ENCODE assay signal across 13 cellular contexts in genomic region chr21:45236481-45236880, GRCh38. TPM values are rescaled to one million over a fixed set of nuclear protein-coding genes. Genes with fewer than 3 reads are reported as not detected.
DNase-seq lines count a peak whose midpoint lies in the region; ATAC-seq, FAIRE-seq and TF ChIP-seq lines count a peak whose summit lies in the region.
"Had no signal": no experiment of that assay in that cellular context is flagged by ENCODE, and none has a peak within 500 bp of the region (broad histone marks: within the 10 kb centered on the region; RNA-seq: fewer than 3 reads in every experiment).

No MANE protein-coding gene starts in this region.

- H2AFZ ChIP-seq in HepG2 (ENCODE audit: low read length) (no peak overlapping the region), smooth muscle cell (ENCODE audit: low read depth) (no peak overlapping the region)

- H3K9me3 ChIP-seq in HepG2 (ENCODE audit: low read length) (no peaks in the 10 kb centered on the region), right lobe of liver (no peaks in the 10 kb centered on the region), smooth muscle cell (replicated peaks; ENCODE audit: low read depth) (no peaks in the 10 kb centered on the region)

- H3K9ac ChIP-seq in HepG2 (ENCODE audit: insufficient read depth, low read depth, low read length) (no peak overlapping the region), smooth muscle cell (ENCODE audit: low read depth) (no peak overlapping the region)

- H3K36me3 Mint-ChIP-seq in activated T-helper 17 cell treated with anti-CD3 and anti-CD28 coated beads, Interleukin-2, amount 50 U/mL, for 72 hours (ENCODE audit: low read depth), result no peaks in the 10 kb centered on the region

- in situ Hi-C loops in HepG2 (cut with HindIII; ENCODE audit: extremely low pct_ligation_motif_present, low pct_unique_long_range_greater_than_20kb), result no loop called here

- H3K4me1 ChIP-seq in HepG2 (ENCODE audit: insufficient read depth, low read length), result no peaks in the 10 kb centered on the region
- H3K4me1 ChIP-seq in right lobe of liver, result no peaks in the 10 kb centered on the region
- no peaks in the 10 kb centered on the region for H3K4me1 ChIP-seq in smooth muscle cell (ENCODE audit: low read depth)
- H3K4me1 ChIP-seq: gastrocnemius medialis had no signal

- TF ChIP-seq EP300 in HepG2 (IDR thresholded peaks at IDR 0.05; ENCODE audit: low read depth in 2 of 2, low read length in 2 of 2), result no peak
- TF ChIP-seq EP300 in HepG2 (CRISPR knock-in tag; IDR thresholded peaks at IDR 0.05; ENCODE audit: borderline replicate concordance), result no peak

- BruUV-seq in HepG2 (replicated peaks; lab: Mats Ljungman, UMichigan), result no TSS peak

- no peak overlapping the region for H3K4me3 Mint-ChIP-seq in activated T-helper 17 cell treated with anti-CD3 and anti-CD28 coated beads, Interleukin-2, amount 50 U/mL, for 72 hours
- H3K4me3 Mint-ChIP-seq: stimulated activated naive CD8-positive, alpha-beta T cell treated with anti-CD3 and anti-CD28 coated beads, Interleukin-15, Interleukin-2, amounts not matched to agents 100 ng/mL and 50 ng/mL, for 24 hours had no signal

- H3K27me3 ChIP-seq in HepG2 (ENCODE audit: control insufficient read depth in 1 of 2, insufficient read depth in 2 of 2, low read length in 2 of 2), result peaks cover 0 to 12% of the 10 kb centered on the region in 2 experiments; a peak in 2 of 5 replicates
- no peaks in the 10 kb centered on the region for H3K27me3 ChIP-seq in right lobe of liver
- H3K27me3 ChIP-seq in smooth muscle cell (ENCODE audit: low read depth), result no peaks in the 10 kb centered on the region

- POLR2A ChIA-PET in HepG2 (lab: Yijun Ruan, JAX), result no interaction called here

- CTCF ChIA-PET in HepG2 (lab: Yijun Ruan, JAX; ENCODE audit: low intra/inter-chr PET ratio, low total read pairs), result no interaction called here

- H4K20me1 ChIP-seq in HepG2 (ENCODE audit: insufficient read depth, low read length) (no peaks in the 10 kb centered on the region), smooth muscle cell (ENCODE audit: low read depth) (no peaks in the 10 kb centered on the region)

- TF ChIP-seq RAD21 in HepG2 (CRISPR knock-in tag; IDR thresholded peaks at IDR 0.05), result no peak

- H3K36me3 ChIP-seq in HepG2 (replicated peaks in 1 of 2; ENCODE audit: control insufficient read depth in 1 of 2, insufficient read depth in 2 of 2, low read length in 2 of 2), result no peaks in the 10 kb centered on the region
- H3K36me3 ChIP-seq in right lobe of liver, result no peaks in the 10 kb centered on the region
- H3K36me3 ChIP-seq in smooth muscle cell (ENCODE audit: low read depth), result no peaks in the 10 kb centered on the region
- H3K36me3 ChIP-seq: gastrocnemius medialis had no signal

- no peak overlapping the region for H3K4me3 ChIP-seq in HepG2 (replicated peaks in 1 of 3; ENCODE audit: insufficient read depth in 1 of 3, low read depth in 2 of 3, low read length in 3 of 3)
- no peak overlapping the region for H3K4me3 ChIP-seq in right lobe of liver
- no peak overlapping the region for H3K4me3 ChIP-seq in NB4 (ENCODE audit: low read depth, low read length)
- no peak overlapping the region for H3K4me3 ChIP-seq in smooth muscle cell
- H3K4me3 ChIP-seq: gastrocnemius medialis had no signal

- intact Hi-C loops in HepG2 (cut with micrococcal nuclease; ENCODE audit: unreplicated experiment) (no loop called here), right lobe of liver (cut with DNase I) (no loop called here)

- DNase-seq in HepG2 (ENCODE audit: low spot score) (no peak), right lobe of liver (no peak), NB4 (ENCODE audit: low read depth) (peak; percentile 48), smooth muscle cell (lab: John Stamatoyannopoulos, UW; ENCODE audit: unreplicated experiment) (no peak), GM19238 (ENCODE audit: insufficient read length, low spot score) (no peak)
- DNase-seq: activated CD8-positive, alpha-beta memory T cell treated with anti-CD3 and anti-CD28 coated beads for 24 hours; effector CD4-positive, alpha-beta T cell; gastrocnemius medialis; stimulated activated CD4-positive, alpha-beta T cell treated with anti-CD3 and anti-CD28 coated beads, Interleukin-4, amount 100 ng/mL, for 4 hours had no signal

- peak; percentile 35 for TF ChIP-seq CTCF in HepG2 (CRISPR knock-in tag; IDR thresholded peaks at IDR 0.05)
- no peak for TF ChIP-seq CTCF in right lobe of liver (IDR thresholded peaks at IDR 0.05)
- peak; percentile 19 for TF ChIP-seq CTCF in NB4 (IDR thresholded peaks at IDR 0.05; ENCODE audit: low read depth, low read length)
- TF ChIP-seq CTCF in smooth muscle cell (IDR thresholded peaks at IDR 0.05; ENCODE audit: borderline replicate concordance, insufficient read depth, poor library complexity, severe bottlenecking), result no peak

- H3K79me2 ChIP-seq in HepG2 (ENCODE audit: insufficient read depth, low read length) (no peaks in the 10 kb centered on the region), smooth muscle cell (ENCODE audit: low read depth) (no peaks in the 10 kb centered on the region)

- peaks cover 3% of the 10 kb centered on the region for H3K27me3 Mint-ChIP-seq in activated T-helper 17 cell treated with anti-CD3 and anti-CD28 coated beads, Interleukin-2, amount 50 U/mL, for 72 hours

- H3K27ac Mint-ChIP-seq in activated T-helper 17 cell treated with anti-CD3 and anti-CD28 coated beads, Interleukin-2, amount 50 U/mL, for 72 hours, result no peak overlapping the region
- H3K27ac Mint-ChIP-seq: stimulated activated naive CD8-positive, alpha-beta T cell treated with anti-CD3 and anti-CD28 coated beads, Interleukin-15, Interleukin-2, amounts not matched to agents 100 ng/mL and 50 ng/mL, for 24 hours had no signal

- no peak for FAIRE-seq in HepG2 (lab: Jason Lieb, UNC)

- TF ChIP-seq POLR2A in HepG2 (IDR thresholded peaks at IDR 0.05; ENCODE audit: insufficient read depth in 1 of 2, low read depth in 2 of 2, low read length in 2 of 2) (no peak), right lobe of liver (IDR thresholded peaks at IDR 0.05) (no peak), NB4 (IDR thresholded peaks at IDR 0.05; ENCODE audit: extremely low read depth, insufficient read length) (no peak)

- peaks cover 7% of the 10 kb centered on the region for H3K4me1 Mint-ChIP-seq in activated T-helper 17 cell treated with anti-CD3 and anti-CD28 coated beads, Interleukin-2, amount 50 U/mL, for 72 hours

- H3K4me2 ChIP-seq in HepG2 (ENCODE audit: low read depth, low read length) (no peak overlapping the region), smooth muscle cell (no peak overlapping the region)

- H3K27ac ChIP-seq in HepG2 (ENCODE audit: extremely low read length, insufficient read depth, low read length) (no peak overlapping the region), right lobe of liver (no peak overlapping the region), smooth muscle cell (ENCODE audit: low read depth) (no peak overlapping the region)
- H3K27ac ChIP-seq: gastrocnemius medialis had no signal

- no peaks in the 10 kb centered on the region for H3K9me3 Mint-ChIP-seq in activated T-helper 17 cell treated with anti-CD3 and anti-CD28 coated beads, Interleukin-2, amount 50 U/mL, for 72 hours
- H3K9me3 Mint-ChIP-seq: stimulated activated naive CD8-positive, alpha-beta T cell treated with anti-CD3 and anti-CD28 coated beads, Interleukin-15, Interleukin-2, amounts not matched to agents 100 ng/mL and 50 ng/mL, for 24 hours had no signal

- H3F3A ChIP-seq in smooth muscle cell (ENCODE audit: low read depth), result no peaks in the 10 kb centered on the region

- ATAC-seq in HepG2 (peak; percentile 85), right lobe of liver (no peak), GM18909 (IDR thresholded peaks at IDR 0.05; ENCODE audit: poor library complexity, unreplicated experiment) (no peak), HG02938 (IDR thresholded peaks at IDR 0.05; ENCODE audit: unreplicated experiment) (no peak)
- peak; percentile 31 for ATAC-seq in activated T-helper 17 cell treated with anti-CD3 and anti-CD28 coated beads, Interleukin-2, amount 50 U/mL, for 72 hours (replicated peaks)
- ATAC-seq: gastrocnemius medialis had no signal

- 6% methylated on average over 2 of the region's 2 CpGs for WGBS in HepG2 (ENCODE audit: low lambda C conversion rate)
- WGBS in right lobe of liver (ENCODE audit: insufficient coverage, low coverage, low lambda C conversion rate, missing lambda C conversion rate), result 65% methylated on average over 2 of the region's 2 CpGs
- 79% methylated on average over 2 of the region's 2 CpGs for WGBS in smooth muscle cell (ENCODE audit: low lambda C conversion rate)

TF ChIP-seq in HepG2, 621 proteins besides CTCF, POLR2A, EP300 and RAD21:
- no peak for TF ChIP-seq ZNF207 (IDR thresholded peaks at IDR 0.05; ENCODE audit: borderline replicate concordance)
- TF ChIP-seq ARNT (IDR thresholded peaks at IDR 0.05), result no peak
- TF ChIP-seq STAG1 (CRISPR knock-in tag; IDR thresholded peaks at IDR 0.05), result peak; percentile 33
- no peak for TF ChIP-seq RFX1 (IDR thresholded peaks at IDR 0.05)
- TF ChIP-seq ZNF383 (CRISPR knock-in tag; IDR thresholded peaks at IDR 0.05; ENCODE audit: borderline replicate concordance), result no peak

RNA-seq across cellular contexts. Expression of gene POFUT2, which starts 51.2 kb away (rescaled TPM):
- total RNA-seq in HepG2 (2016; rRNA removed; fragmentation: Illumina TruSeq; extraction: Trizol) (9.8 and 24.0 TPM in 2 replicates), right lobe of liver (10 to 100 TPM; 10.5 to 22.0 (median 13.7) TPM), smooth muscle cell (32.1 and 58.3 TPM in 2 replicates)
- 2.9 and 4.1 TPM in 2 replicates for total RNA-seq in HepG2 (2016; cell fraction: cytosol; rRNA removed; fragmentation: Illumina TruSeq; extraction: Trizol; ENCODE audit: low read depth)
- 8.5 and 20.1 TPM in 2 replicates for total RNA-seq in HepG2 (2016; cell fraction: insoluble cytoplasmic fraction; rRNA removed; fragmentation: Illumina TruSeq; extraction: Trizol)
- total RNA-seq in HepG2 (2016; cell fraction: membrane; rRNA removed; fragmentation: Illumina TruSeq; extraction: Trizol), result 7.7 and 7.9 TPM in 2 replicates
- 29.0 and 30.4 TPM in 2 replicates for total RNA-seq in HepG2 (2016; cell fraction: nucleus; rRNA removed; fragmentation: Illumina TruSeq; extraction: Trizol)
- polyA plus RNA-seq in HepG2 (2011; rRNA removed) (21.7 and 22.8 TPM in 2 replicates), smooth muscle cell (69.6 and 70.0 TPM in 2 replicates)
- 14.9 and 16.0 TPM in 2 replicates for polyA plus RNA-seq in HepG2 (2011; cell fraction: cytosol; rRNA removed)
- 67.0 and 84.3 TPM in 2 replicates for polyA plus RNA-seq in HepG2 (2011; cell fraction: nucleus; rRNA removed)
- 25.3 and 34.5 TPM in 2 replicates for polyA plus RNA-seq in HepG2 (2012)
- 3.3 and 3.7 TPM in 2 replicates for polyA plus RNA-seq in HepG2 (2016; cell fraction: cytosol; fragmentation: Illumina TruSeq; extraction: Trizol; ENCODE audit: low read depth)
- polyA plus RNA-seq in HepG2 (2016; cell fraction: insoluble cytoplasmic fraction; fragmentation: Illumina TruSeq; extraction: Trizol; ENCODE audit: low read depth), result 7.8 and 10.0 TPM in 2 replicates
- polyA plus RNA-seq in HepG2 (2016; cell fraction: membrane; fragmentation: Illumina TruSeq; extraction: Trizol; ENCODE audit: low read depth), result 6.3 and 6.9 TPM in 2 replicates
- 66.5 TPM in 2 replicates for polyA plus RNA-seq in HepG2 (2016; cell fraction: nucleus; fragmentation: Illumina TruSeq; extraction: Trizol; ENCODE audit: insufficient read depth, low read depth)
- 10.4 and 14.1 TPM in 2 replicates for polyA minus RNA-seq in HepG2 (2011; rRNA and poly(A)+ RNA removed; ENCODE audit: low replicate concordance)
- polyA minus RNA-seq in HepG2 (2011; cell fraction: cytosol; rRNA and poly(A)+ RNA removed), result 8.6 and 9.1 TPM in 2 replicates
- 22.9 and 23.1 TPM in 2 replicates for polyA minus RNA-seq in HepG2 (2011; cell fraction: nucleus; rRNA and poly(A)+ RNA removed)
- total RNA-seq in activated T-helper 17 cell treated with anti-CD3 and anti-CD28 coated beads, Interleukin-2, amount 50 U/mL, for 72 hours, result 10 to 100 TPM; 12.0 to 22.8 TPM

Comparison
In these comparisons a context has a peak if more than half of its experiments do, and no peak if none do; other contexts are left out.
1. ATAC-seq: peak in HepG2 (single experiment) and activated T-helper 17 cell treated with anti-CD3 and anti-CD28 coated beads, Interleukin-2, amount 50 U/mL, for 72 hours (single experiment); none in right lobe of liver (0 of 4), GM18909 (single experiment) and HG02938 (single experiment).
2. CTCF ChIP-seq: peak in HepG2 (single experiment) and NB4 (single experiment); none in right lobe of liver (0 of 4) and smooth muscle cell (single experiment).